Comparison of ENCODE assay signal across 15 cellular contexts in genomic region chr11:73189315-73189714, GRCh38. TPM values are rescaled to one million over a fixed set of nuclear protein-coding genes. Genes with fewer than 3 reads are reported as not detected.
DNase-seq lines count a peak whose midpoint lies in the region; ATAC-seq and TF ChIP-seq lines count a peak whose summit lies in the region.
"Had no signal": no experiment of that assay in that cellular context is flagged by ENCODE, and none has a peak within 500 bp of the region (broad histone marks: within the 10 kb centered on the region; RNA-seq: fewer than 3 reads in every experiment).

No MANE protein-coding gene starts in this region.

- intact Hi-C loops in Right ventricle myocardium inferior (cut with DNase I) (no loop called here), cardiac septum (cut with DNase I) (no loop called here), transverse colon (cut with DNase I; ENCODE audit: low total_unique reads) (loop anchor here (5.0 kb wide), 1 partner anchor 53 kb away; no protein-coding TSS in a partner anchor)

- DNase-seq in Right ventricle myocardium inferior (ENCODE audit: missing footprints) = peak; percentile 83
- no peak for DNase-seq in cardiac septum (ENCODE audit: low spot score)
- DNase-seq in Kasumi-1 (lab: John Stamatoyannopoulos, UW) = peak; percentile 96 to 97
- no peak for DNase-seq in effector memory CD8-positive, alpha-beta T cell
- peak; percentile 39 for DNase-seq in transverse colon
- no peak for DNase-seq in GM23248
- no peak for DNase-seq in GM19240 (ENCODE audit: insufficient read length, low spot score)
- DNase-seq: activated CD4-positive, alpha-beta memory T cell treated with anti-CD3 and anti-CD28 coated beads for 36 hours; NCI-H2081; nephron progenitor cell; SHP77; stimulated activated CD4-positive, alpha-beta T cell treated with anti-CD3 and anti-CD28 coated beads, Interleukin-2, amount 100 ng/mL, for 48 hours had no signal

- H3K27ac Mint-ChIP-seq in effector memory CD8-positive, alpha-beta T cell = no peak overlapping the region
- H3K27ac Mint-ChIP-seq: activated CD4-positive, alpha-beta memory T cell treated with anti-CD3 and anti-CD28 coated beads for 36 hours; nephron progenitor cell had no signal

- H3K27me3 Mint-ChIP-seq in effector memory CD8-positive, alpha-beta T cell = peaks cover 0 to 30% of the 10 kb centered on the region in 2 donors

- H3K4me1 ChIP-seq in transverse colon = peaks cover 0 to 37% (median 7%) of the 10 kb centered on the region in 4 donors
- H3K4me1 ChIP-seq in GM23248 (ENCODE audit: insufficient read depth) = peaks cover 16% of the 10 kb centered on the region

- H3K4me1 Mint-ChIP-seq in effector memory CD8-positive, alpha-beta T cell (ENCODE audit: low read depth in 2 of 2) = peaks cover 0 to 5% of the 10 kb centered on the region in 2 donors

- H3K36me3 Mint-ChIP-seq in effector memory CD8-positive, alpha-beta T cell (ENCODE audit: insufficient read depth) = no peaks in the 10 kb centered on the region
- H3K36me3 Mint-ChIP-seq: activated CD4-positive, alpha-beta memory T cell treated with anti-CD3 and anti-CD28 coated beads for 36 hours had no signal

- H3K4me3 ChIP-seq in transverse colon = no peak overlapping the region
- H3K4me3 ChIP-seq in GM23248 = no peak overlapping the region
- H3K4me3 ChIP-seq: thoracic aorta had no signal

- WGBS in transverse colon (ENCODE audit: low coverage in 1 of 2), 2 donors = 56% methylated on average over 8 of the region's 8 CpGs; no CpG with 5 or more reads in 1 of the 2 donors
- WGBS in GM23248 (ENCODE audit: low coverage in 1 of 2, low lambda C conversion rate in 2 of 2, missing lambda C conversion rate in 2 of 2), 2 experiments = 67 to 68% methylated on average over 8 of the region's 8 CpGs

- TF ChIP-seq CTCF in transverse colon (IDR thresholded peaks at IDR 0.05) = no peak

- no peak for TF ChIP-seq EP300 in transverse colon (IDR thresholded peaks at IDR 0.05; ENCODE audit: low read depth)

- H3K9ac ChIP-seq in GM23248 = no peak overlapping the region

- H3F3A ChIP-seq in GM23248 (ENCODE audit: insufficient read depth) = peaks cover 19% of the 10 kb centered on the region; the same call in 1 of the 2 replicates

- no peak overlapping the region for H3K27ac ChIP-seq in transverse colon
- no peak overlapping the region for H3K27ac ChIP-seq in GM23248
- H3K27ac ChIP-seq: thoracic aorta had no signal

- no peaks in the 10 kb centered on the region for H3K9me3 Mint-ChIP-seq in effector memory CD8-positive, alpha-beta T cell
- H3K9me3 Mint-ChIP-seq: activated CD4-positive, alpha-beta memory T cell treated with anti-CD3 and anti-CD28 coated beads for 36 hours; nephron progenitor cell had no signal

- H3K4me3 Mint-ChIP-seq in effector memory CD8-positive, alpha-beta T cell = no peak overlapping the region
- H3K4me3 Mint-ChIP-seq: activated CD4-positive, alpha-beta memory T cell treated with anti-CD3 and anti-CD28 coated beads for 36 hours; nephron progenitor cell had no signal

- no peak overlapping the region for H3K4me2 ChIP-seq in GM23248 (ENCODE audit: unreplicated experiment)

- no peak overlapping the region for H2AFZ ChIP-seq in GM23248

- TF ChIP-seq POLR2A in transverse colon (IDR thresholded peaks at IDR 0.05) = no peak

- H3K9me2 ChIP-seq in GM23248 (ENCODE audit: insufficient read depth) = no peaks in the 10 kb centered on the region

- in situ Hi-C loops in transverse colon (cut with MboI; ENCODE audit: low pct_ligation_motif_present in 1 of 4, low pct_unique_long_range_greater_than_20kb in 1 of 4, low sequenced_read_pairs in 3 of 4) (loop anchor here in 3 of 4 donors (5.0 to 10.0 kb wide), 3 partner anchors 48 to 265 kb away; no protein-coding TSS in a partner anchor), GM23248 (cut with MboI) (loop anchor here (10.0 kb wide), 1 partner anchor 95 kb away; no protein-coding TSS in a partner anchor)

- H3K36me3 ChIP-seq in transverse colon (no peaks in the 10 kb centered on the region), GM23248 (ENCODE audit: low read depth) (no peaks in the 10 kb centered on the region)
- H3K36me3 ChIP-seq: thoracic aorta had no signal

- H3K79me2 ChIP-seq in GM23248 (ENCODE audit: insufficient read depth) = no peaks in the 10 kb centered on the region

- no peaks in the 10 kb centered on the region for H3K27me3 ChIP-seq in transverse colon
- no peaks in the 10 kb centered on the region for H3K27me3 ChIP-seq in GM23248 (replicated peaks; ENCODE audit: insufficient read depth)

- H3K9me3 ChIP-seq in transverse colon (no peaks in the 10 kb centered on the region), GM23248 (ENCODE audit: low read depth) (no peaks in the 10 kb centered on the region)
- H3K9me3 ChIP-seq: thoracic aorta had no signal

- ATAC-seq in Right ventricle myocardium inferior (no peak), HG02763 (IDR thresholded peaks at IDR 0.05; ENCODE audit: unreplicated experiment) (no peak)
- peak; percentile 64 for ATAC-seq in effector memory CD8-positive, alpha-beta T cell (replicated peaks)

- no peaks in the 10 kb centered on the region for H4K20me1 ChIP-seq in GM23248 (ENCODE audit: insufficient read depth)

RNA-seq across cellular contexts. Expression of gene P2RY2, which starts 28.8 kb away (rescaled TPM):
- total RNA-seq in Right ventricle myocardium inferior = 20.0 TPM
- 13.5 TPM for total RNA-seq in cardiac septum
- 10 to 100 TPM in 3 of 4 donors, 1 to 10 TPM in 1; 8.6 to 21.4 (median 12.6) TPM for total RNA-seq in transverse colon
- total RNA-seq in GM23248 (2014; rRNA removed; shearing (Covaris generic)) = not detected in 2 replicates
- polyA plus RNA-seq in GM23248 (2016; fragmentation: Nextera tagmentation; extraction: Ambion mirVana) = not detected in 2 replicates
- total RNA-seq: A673; activated CD4-positive, alpha-beta memory T cell treated with anti-CD3 and anti-CD28 coated beads for 36 hours had no signal

RNA-seq across cellular contexts. Expression of gene FCHSD2, which starts 47.2 kb away (rescaled TPM):
- total RNA-seq in Right ventricle myocardium inferior = 36.6 TPM
- 56.6 TPM for total RNA-seq in cardiac septum
- 10 to 100 TPM in 3 of 4 donors, 1 to 10 TPM in 1; 9.1 to 15.9 (median 15.0) TPM for total RNA-seq in transverse colon
- 8.1 and 9.1 TPM in 2 replicates for total RNA-seq in GM23248 (2014; rRNA removed; shearing (Covaris generic))
- 17.6 and 19.8 TPM in 2 replicates for polyA plus RNA-seq in GM23248 (2016; fragmentation: Nextera tagmentation; extraction: Ambion mirVana)

Comparison
In these comparisons a context has a peak if more than half of its experiments do, and no peak if none do; other contexts are left out.
1. DNase-seq: peak in Right ventricle myocardium inferior (single experiment), Kasumi-1 (2 of 2) and transverse colon (single experiment); none in cardiac septum (single experiment), effector memory CD8-positive, alpha-beta T cell (0 of 3), GM23248 (single experiment) and GM19240 (single experiment).